In the genomic region with DNA sequence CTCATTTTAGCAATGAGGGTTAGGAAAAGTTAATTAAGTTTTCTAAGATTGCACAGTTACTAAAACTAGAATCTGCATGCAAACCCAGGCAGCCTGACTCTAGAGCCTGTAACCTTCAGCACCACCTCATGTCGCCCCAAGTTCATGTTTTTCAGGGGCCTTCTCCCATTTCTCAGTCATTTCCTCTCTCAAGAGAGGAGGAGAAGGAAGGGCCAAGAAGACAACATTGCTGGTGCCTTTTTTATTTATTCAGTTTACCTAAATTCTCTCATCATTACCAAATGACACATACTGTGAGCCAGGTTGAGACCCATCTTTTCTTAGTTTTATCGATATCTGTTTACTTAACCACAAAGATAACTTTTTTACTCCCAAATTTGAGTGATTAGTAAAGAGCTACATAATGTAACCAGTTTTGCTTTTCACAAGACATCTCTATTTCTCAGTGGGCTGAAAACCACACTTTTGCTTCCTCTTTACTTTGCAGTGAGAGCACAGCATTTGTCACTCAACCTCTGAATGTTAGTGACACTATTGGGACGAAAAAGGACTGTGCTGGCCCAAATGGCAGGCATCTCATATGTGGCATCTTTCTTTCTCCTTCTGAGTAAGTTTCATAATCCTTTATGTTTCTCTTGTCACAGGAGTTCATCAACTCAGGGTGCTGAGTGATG, we compare ENCODE assay signal across 9 cellular contexts. TPM values are rescaled to one million over a fixed set of nuclear protein-coding genes. Genes with fewer than 3 reads are reported as not detected.
DNase-seq lines count a peak whose midpoint lies in the region; ATAC-seq and TF ChIP-seq lines count a peak whose summit lies in the region.
"Had no signal": no experiment of that assay in that cellular context is flagged by ENCODE, and none has a peak within 500 bp of the region (broad histone marks: within the 10 kb centered on the region; RNA-seq: fewer than 3 reads in every experiment).

A gene with protein sequence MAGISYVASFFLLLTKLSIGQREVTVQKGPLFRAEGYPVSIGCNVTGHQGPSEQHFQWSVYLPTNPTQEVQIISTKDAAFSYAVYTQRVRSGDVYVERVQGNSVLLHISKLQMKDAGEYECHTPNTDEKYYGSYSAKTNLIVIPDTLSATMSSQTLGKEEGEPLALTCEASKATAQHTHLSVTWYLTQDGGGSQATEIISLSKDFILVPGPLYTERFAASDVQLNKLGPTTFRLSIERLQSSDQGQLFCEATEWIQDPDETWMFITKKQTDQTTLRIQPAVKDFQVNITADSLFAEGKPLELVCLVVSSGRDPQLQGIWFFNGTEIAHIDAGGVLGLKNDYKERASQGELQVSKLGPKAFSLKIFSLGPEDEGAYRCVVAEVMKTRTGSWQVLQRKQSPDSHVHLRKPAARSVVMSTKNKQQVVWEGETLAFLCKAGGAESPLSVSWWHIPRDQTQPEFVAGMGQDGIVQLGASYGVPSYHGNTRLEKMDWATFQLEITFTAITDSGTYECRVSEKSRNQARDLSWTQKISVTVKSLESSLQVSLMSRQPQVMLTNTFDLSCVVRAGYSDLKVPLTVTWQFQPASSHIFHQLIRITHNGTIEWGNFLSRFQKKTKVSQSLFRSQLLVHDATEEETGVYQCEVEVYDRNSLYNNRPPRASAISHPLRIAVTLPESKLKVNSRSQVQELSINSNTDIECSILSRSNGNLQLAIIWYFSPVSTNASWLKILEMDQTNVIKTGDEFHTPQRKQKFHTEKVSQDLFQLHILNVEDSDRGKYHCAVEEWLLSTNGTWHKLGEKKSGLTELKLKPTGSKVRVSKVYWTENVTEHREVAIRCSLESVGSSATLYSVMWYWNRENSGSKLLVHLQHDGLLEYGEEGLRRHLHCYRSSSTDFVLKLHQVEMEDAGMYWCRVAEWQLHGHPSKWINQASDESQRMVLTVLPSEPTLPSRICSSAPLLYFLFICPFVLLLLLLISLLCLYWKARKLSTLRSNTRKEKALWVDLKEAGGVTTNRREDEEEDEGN (plus strand): TSS at position 507 of the 674 bp plus-strand sequence. CDS start 58 bp downstream, at position 565.

- H3K9me3 Mint-ChIP-seq in activated CD4-positive, alpha-beta memory T cell treated with anti-CD3 and anti-CD28 coated beads for 36 hours = no peaks in the 10 kb centered on the region
- H3K9me3 Mint-ChIP-seq: neural crest cell had no signal

- DNase-seq in activated naive CD4-positive, alpha-beta T cell treated with Interleukin-2 at 50 U/mL for 16 hours = peak; percentile 49
- no peak for DNase-seq in activated naive CD4-positive, alpha-beta T cell (lab: John Stamatoyannopoulos, UW)
- peak; percentile 66 for DNase-seq in activated CD4-positive, alpha-beta memory T cell treated with anti-CD3 and anti-CD28 coated beads for 36 hours
- DNase-seq in upper lobe of left lung (no peak), UCSD-AML1 (lab: John Stamatoyannopoulos, UW; ENCODE audit: unreplicated experiment) (no peak), NCI-H1930 (lab: John Stamatoyannopoulos, UW) (no peak), HEK293T (ENCODE audit: extremely low spot score) (no peak)

- CTCF ChIA-PET in activated CD4-positive, alpha-beta memory T cell treated with anti-CD3 and anti-CD28 coated beads for 36 hours (lab: Charles Lee) = interaction anchor here (0.6 to 0.9 kb wide), 4 partner anchors 8 to 427 kb away, joined by 3 read pairs; no protein-coding TSS in a partner anchor
- CTCF ChIA-PET in HEK293T (lab: Yijun Ruan, JAX) = no interaction called here

- no peaks in the 10 kb centered on the region for H3K27me3 Mint-ChIP-seq in activated CD4-positive, alpha-beta memory T cell treated with anti-CD3 and anti-CD28 coated beads for 36 hours

- POLR2A ChIA-PET in activated CD4-positive, alpha-beta memory T cell treated with anti-CD3 and anti-CD28 coated beads for 36 hours (lab: Charles Lee) = interaction anchor here (0.7 to 1.4 kb wide), 6 partner anchors 10 to 445 kb away, joined by 3 to 5 read pairs (median 4); no protein-coding TSS in a partner anchor
- POLR2A ChIA-PET in HEK293T (lab: Yijun Ruan, JAX) = no interaction called here

- no peak for TF ChIP-seq POLR2A in upper lobe of left lung (IDR thresholded peaks at IDR 0.05)

- intact Hi-C loops in activated CD4-positive, alpha-beta memory T cell treated with anti-CD3 and anti-CD28 coated beads for 36 hours (cut with micrococcal nuclease) = loop anchor here (1.0 to 5.0 kb wide), 10 partner anchors 15 to 263 kb away; partner anchors contain the start of gene TTF2

- 64 to 69% methylated on average over 3 of the region's 3 CpGs for WGBS in upper lobe of left lung, 2 donors

- no peak for TF ChIP-seq EP300 in upper lobe of left lung (IDR thresholded peaks at IDR 0.05)

- peak; percentile 81 for ATAC-seq in HG03060 (IDR thresholded peaks at IDR 0.05; ENCODE audit: low read depth, unreplicated experiment)
- peak in 1 of 2 donors; percentile 66 for ATAC-seq in upper lobe of left lung (ENCODE audit: low FRiP score in 2 of 2)

- peak within 1 kb of the TSS; percentile 26 for H3K27ac Mint-ChIP-seq in activated CD4-positive, alpha-beta memory T cell treated with anti-CD3 and anti-CD28 coated beads for 36 hours

- H3K27me3 ChIP-seq in upper lobe of left lung = no peaks in the 10 kb centered on the region

- no peaks in the 10 kb centered on the region for H3K9me3 ChIP-seq in upper lobe of left lung

- TF ChIP-seq CTCF in upper lobe of left lung (IDR thresholded peaks at IDR 0.05) = no peak

- no peaks in the 10 kb centered on the region for H3K36me3 ChIP-seq in upper lobe of left lung

- H3K4me3 ChIP-seq in upper lobe of left lung = no peak within 1 kb of the TSS

- H3K4me3 Mint-ChIP-seq in activated CD4-positive, alpha-beta memory T cell treated with anti-CD3 and anti-CD28 coated beads for 36 hours = no peak within 1 kb of the TSS
- H3K4me3 Mint-ChIP-seq: neural crest cell had no signal

- H3K27ac ChIP-seq in upper lobe of left lung = peak within 1 kb of the TSS in 3 of 4 donors; percentile 15 to 41 (median 35)

- no peaks in the 10 kb centered on the region for H3K36me3 Mint-ChIP-seq in activated CD4-positive, alpha-beta memory T cell treated with anti-CD3 and anti-CD28 coated beads for 36 hours

- peaks cover 31% of the 10 kb centered on the region for H3K4me1 Mint-ChIP-seq in activated CD4-positive, alpha-beta memory T cell treated with anti-CD3 and anti-CD28 coated beads for 36 hours (ENCODE audit: low read depth)

- no peaks in the 10 kb centered on the region for H3K4me1 ChIP-seq in upper lobe of left lung

TF ChIP-seq in HEK293T, 16 proteins besides CTCF, POLR2A, EP300 and RAD21:
- TF ChIP-seq L3MBTL2 (conservative IDR thresholded peaks at IDR 0.05) (no peak), SUZ12 (IDR thresholded peaks at IDR 0.05) (no peak), BHLHE40 (IDR thresholded peaks at IDR 0.05; ENCODE audit: borderline replicate concordance) (no peak)
TF ChIP-seq in HEK293T: peak in this region for 0.

RNA-seq across cellular contexts. Expression of the gene that starts here (rescaled TPM):
- total RNA-seq in activated CD4-positive, alpha-beta memory T cell treated with anti-CD3 and anti-CD28 coated beads for 36 hours = under 1 TPM; 0.14 to 0.19 TPM
- total RNA-seq in upper lobe of left lung = 10 to 100 TPM in 3 of 6 donors, 1 to 10 TPM in 3; 3.1 to 50.2 (median 11.7) TPM

Comparison
In these comparisons a context has a peak if more than half of its experiments do, and no peak if none do; other contexts are left out.
1. Peak in DNase-seq in activated CD4-positive, alpha-beta memory T cell treated with anti-CD3 and anti-CD28 coated beads for 36 hours; RNA of the gene not detected or under 1 TPM.